1 cellular context compared by ENCODE assay signal in the genomic region with DNA sequence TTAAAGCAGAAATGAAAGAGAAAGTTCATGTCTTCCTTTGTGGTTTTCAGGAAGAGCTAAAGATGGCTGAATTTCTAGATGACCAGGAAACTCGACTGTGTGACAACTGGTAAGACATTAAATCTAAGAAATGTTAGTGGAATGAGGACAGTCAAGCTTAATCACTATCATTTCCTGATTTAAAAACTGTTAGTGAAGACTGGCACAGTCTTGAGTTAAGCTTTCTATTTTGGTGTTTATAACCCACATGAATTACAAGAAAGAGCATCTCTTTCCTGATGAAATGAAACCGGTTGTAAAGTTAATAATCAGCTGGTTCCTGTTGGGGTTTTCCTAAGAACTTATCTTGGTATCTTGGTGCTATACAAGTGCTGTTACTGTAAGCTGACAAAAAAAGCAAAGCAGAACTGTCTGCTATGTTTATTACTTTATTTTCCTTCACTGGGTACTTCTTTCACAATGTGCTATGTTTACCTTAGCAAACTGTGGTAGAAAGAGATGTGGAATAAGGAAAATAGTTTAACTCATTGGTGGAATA.
TF ChIP-seq lines count a peak whose summit lies in the region.

No MANE protein-coding gene starts in this region.

TF ChIP-seq in GM12878, 131 proteins besides CTCF, POLR2A, EP300 and RAD21 (continued from another document):
- peak; percentile 45; the same call in 1 of the 2 replicates for TF ChIP-seq ATF7 (IDR thresholded peaks at IDR 0.05; ENCODE audit: low read depth)
- no peak for TF ChIP-seq KDM1A (IDR thresholded peaks at IDR 0.05; ENCODE audit: borderline replicate concordance)
